Comparison of ENCODE assay signal across 2 cellular contexts in the genomic region with DNA sequence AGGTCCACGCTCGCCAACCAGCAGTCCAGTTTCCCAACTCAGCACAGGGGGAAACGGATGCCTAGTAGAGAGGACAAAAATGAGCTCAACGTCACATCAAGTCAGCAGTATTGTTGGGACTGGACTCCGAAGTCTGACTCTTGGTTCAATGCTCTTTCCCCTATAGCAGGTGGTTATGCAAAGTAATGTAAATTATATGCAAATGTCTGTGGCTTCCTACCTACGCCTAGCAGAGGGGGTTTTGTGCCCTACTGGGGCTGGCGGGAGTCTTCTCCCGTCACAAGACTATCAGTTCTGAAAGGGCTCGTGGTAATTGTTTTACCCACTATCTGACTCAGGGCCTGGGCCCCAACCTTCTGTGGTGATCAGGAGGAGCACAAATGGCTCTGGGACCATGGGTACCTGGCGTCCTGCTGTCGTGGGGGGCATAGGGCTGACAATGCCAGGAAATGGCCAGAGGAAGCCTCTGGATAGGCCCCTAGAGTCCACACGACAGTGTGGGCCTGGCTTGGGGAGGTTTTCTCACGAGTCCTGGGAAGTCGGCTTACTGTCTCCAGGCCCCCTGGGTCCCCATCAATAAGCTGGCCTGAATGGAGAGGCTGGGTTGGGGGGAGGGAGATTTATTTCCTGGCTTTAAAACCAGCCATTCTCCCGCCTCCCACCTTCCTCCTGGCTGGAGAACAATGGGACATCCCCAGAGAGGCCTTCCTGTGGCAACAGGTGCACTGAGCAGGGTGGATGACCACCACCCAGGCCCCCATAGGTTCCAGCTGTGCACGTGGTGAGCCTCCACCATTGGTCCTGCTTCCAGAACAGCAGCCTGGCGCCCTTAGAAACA.
TF ChIP-seq lines count a peak whose summit lies in the region.

No MANE protein-coding gene starts in this region.

TF ChIP-seq in GM12891, 5 proteins besides CTCF, POLR2A, EP300 and RAD21:
- TF ChIP-seq TAF1 (IDR thresholded peaks at IDR 0.05; ENCODE audit: low read depth, low read length) (no peak), SPI1 (IDR thresholded peaks at IDR 0.05; ENCODE audit: low read depth, low read length) (no peak), POLR2AphosphoS5 (IDR thresholded peaks at IDR 0.05; ENCODE audit: low read depth, low read length) (no peak), PAX5 (IDR thresholded peaks at IDR 0.05; ENCODE audit: insufficient read depth, low read length, severe bottlenecking) (no peak), POU2F2 (IDR thresholded peaks at IDR 0.05; ENCODE audit: low read depth, low read length) (peak; percentile 58; the same call in 1 of the 2 replicates)

TF ChIP-seq in endothelial cell of umbilical vein, 7 proteins besides CTCF, POLR2A, EP300 and RAD21:
- TF ChIP-seq FOS (IDR thresholded peaks at IDR 0.05; ENCODE audit: borderline replicate concordance, insufficient read depth, low read length): no peak
- no peak for TF ChIP-seq JUN (IDR thresholded peaks at IDR 0.05; ENCODE audit: borderline replicate concordance, insufficient read depth, insufficient read length, low read depth)
- no peak for TF ChIP-seq POLR2AphosphoS5 (IDR thresholded peaks at IDR 0.05; ENCODE audit: insufficient read depth, low read depth, low read length)
- no peak for TF ChIP-seq EZH2 (IDR thresholded peaks at IDR 0.05; ENCODE audit: borderline replicate concordance, low read depth, low read length, severe bottlenecking)
- TF ChIP-seq, protein P1, sequence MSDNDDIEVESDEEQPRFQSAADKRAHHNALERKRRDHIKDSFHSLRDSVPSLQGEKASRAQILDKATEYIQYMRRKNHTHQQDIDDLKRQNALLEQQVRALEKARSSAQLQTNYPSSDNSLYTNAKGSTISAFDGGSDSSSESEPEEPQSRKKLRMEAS (IDR thresholded peaks at IDR 0.05; ENCODE audit: insufficient read depth, insufficient read length): no peak
